In genomic region chr12:115763982-115764621, GRCh38 we compare ENCODE assay signal across 18 cellular contexts.
DNase-seq lines count a peak whose midpoint lies in the region; ATAC-seq and TF ChIP-seq lines count a peak whose summit lies in the region.
"Had no signal": no experiment of that assay in that cellular context is flagged by ENCODE, and none has a peak within 500 bp of the region (broad histone marks: within the 10 kb centered on the region; RNA-seq: fewer than 3 reads in every experiment).

No MANE protein-coding gene starts in this region.

- H3K36me3 ChIP-seq in mesodermal cell (ENCODE audit: control insufficient read depth, insufficient read depth, low read length): no peaks in the 10 kb centered on the region
- H3K36me3 ChIP-seq: colonic mucosa, suprapubic skin had no signal

- no peaks in the 10 kb centered on the region for H3K36me3 Mint-ChIP-seq in activated CD4-positive, alpha-beta memory T cell treated with anti-CD3 and anti-CD28 coated beads for 36 hours
- H3K36me3 Mint-ChIP-seq: activated naive CD4-positive, alpha-beta T cell treated with anti-CD3 and anti-CD28 coated beads, Interleukin-2, amount 50 U/mL, for 24 hours had no signal

- CTCF ChIA-PET in RWPE1 (lab: Yijun Ruan, JAX): no interaction called here
- CTCF ChIA-PET in activated CD4-positive, alpha-beta memory T cell treated with anti-CD3 and anti-CD28 coated beads for 36 hours (lab: Charles Lee): no interaction called here

- ATAC-seq in GM21528 (IDR thresholded peaks at IDR 0.05; ENCODE audit: low FRiP score, unreplicated experiment): no peak
- ATAC-seq: activated CD8-positive, alpha-beta T cell treated with anti-CD3 and anti-CD28 coated beads, Interleukin-2, amount 10 ng/mL, durations not matched to agents 7 days and 5 days had no signal

- H3K9me3 Mint-ChIP-seq in activated CD4-positive, alpha-beta memory T cell treated with anti-CD3 and anti-CD28 coated beads for 36 hours: no peaks in the 10 kb centered on the region
- H3K9me3 Mint-ChIP-seq: activated naive CD4-positive, alpha-beta T cell treated with anti-CD3 and anti-CD28 coated beads, Interleukin-2, amount 50 U/mL, for 24 hours had no signal

- H3K27ac Mint-ChIP-seq in activated CD4-positive, alpha-beta memory T cell treated with anti-CD3 and anti-CD28 coated beads for 36 hours: no peak overlapping the region
- H3K27ac Mint-ChIP-seq: activated B cell treated with CpG ODN at 0.5 μM for 24 hours; activated CD8-positive, alpha-beta T cell treated with anti-CD3 and anti-CD28 coated beads, Interleukin-2, amount 10 ng/mL, durations not matched to agents 7 days and 5 days; activated naive CD4-positive, alpha-beta T cell treated with anti-CD3 and anti-CD28 coated beads, Interleukin-2, amount 50 U/mL, for 24 hours had no signal

- H3K9me3 ChIP-seq in mesodermal cell (ENCODE audit: control insufficient read depth, low read length): no peaks in the 10 kb centered on the region
- H3K9me3 ChIP-seq: colonic mucosa, suprapubic skin had no signal

- WGBS in mesodermal cell (ENCODE audit: insufficient coverage in 2 of 2), 2 experiments: 57 to 83% methylated on average over 1 of the region's 3 CpGs

- H3K4me3 Mint-ChIP-seq in activated CD4-positive, alpha-beta memory T cell treated with anti-CD3 and anti-CD28 coated beads for 36 hours: no peak overlapping the region
- H3K4me3 Mint-ChIP-seq: activated B cell treated with CpG ODN at 0.5 μM for 24 hours; activated CD8-positive, alpha-beta T cell treated with anti-CD3 and anti-CD28 coated beads, Interleukin-2, amount 10 ng/mL, durations not matched to agents 7 days and 5 days; activated naive CD4-positive, alpha-beta T cell treated with anti-CD3 and anti-CD28 coated beads, Interleukin-2, amount 50 U/mL, for 24 hours had no signal

- H3K4me1 ChIP-seq in mesodermal cell (ENCODE audit: control insufficient read depth, insufficient read depth, low read length, poor library complexity, severe bottlenecking): peaks cover 4% of the 10 kb centered on the region
- H3K4me1 ChIP-seq: colonic mucosa, suprapubic skin had no signal

- no peak overlapping the region for H3K4me3 ChIP-seq in mesodermal cell (ENCODE audit: extremely low read depth, insufficient read depth, low read length, poor library complexity, severe bottlenecking)
- H3K4me3 ChIP-seq: colonic mucosa, GM23248, suprapubic skin had no signal

- DNase-seq in DMS79 treated with DMSO at 0.1 percent for 48 hours (lab: John Stamatoyannopoulos, UW) (peak; percentile 88), NAMALWA (ENCODE audit: low spot score) (peak; percentile 45), RWPE1 (ENCODE audit: low spot score) (no peak), NOMO-1 treated with dmso at 0.1 percent for 144 hours (lab: John Stamatoyannopoulos, UW; ENCODE audit: unreplicated experiment) (no peak), GM19238 (ENCODE audit: insufficient read length, low spot score) (no peak)
- DNase-seq in activated CD4-positive, alpha-beta memory T cell treated with anti-CD3 and anti-CD28 coated beads for 36 hours: no peak
- DNase-seq: activated B cell treated with CpG ODN at 0.5 μM for 24 hours; activated CD8-positive, alpha-beta T cell treated with anti-CD3 and anti-CD28 coated beads, Interleukin-2, amount 10 ng/mL, durations not matched to agents 7 days and 5 days; activated T-cell treated with anti-CD3 and anti-CD28 coated beads, Interleukin-2, amount 50 U/mL, for 48 hours; AML-193; colonic mucosa; hypothalamus; stimulated activated CD8-positive, alpha-beta memory T cell treated with anti-CD3 and anti-CD28 coated beads, Interleukin-4, amount 100 ng/mL, for 48 hours had no signal

- TF ChIP-seq CTCF in RWPE1 (conservative IDR thresholded peaks at IDR 0.05; ENCODE audit: low read depth): no peak

- H3K27ac ChIP-seq in RWPE1 (peak overlapping the region; percentile 78), mesodermal cell (ENCODE audit: low read depth, low read length, severe bottlenecking) (peak overlapping the region; percentile 14)
- H3K27ac ChIP-seq: colonic mucosa, GM23248, suprapubic skin had no signal

- intact Hi-C loops in activated CD4-positive, alpha-beta memory T cell treated with anti-CD3 and anti-CD28 coated beads for 36 hours (cut with micrococcal nuclease): no loop called here

- POLR2A ChIA-PET in RWPE1 (lab: Yijun Ruan, JAX; ENCODE audit: low non-redundant PET): interaction anchor here (0.7 kb wide), 1 partner anchor 88 kb away, joined by 3 read pairs; no protein-coding TSS in a partner anchor
- POLR2A ChIA-PET in activated CD4-positive, alpha-beta memory T cell treated with anti-CD3 and anti-CD28 coated beads for 36 hours (lab: Charles Lee): no interaction called here

- H3K4me1 Mint-ChIP-seq in activated CD4-positive, alpha-beta memory T cell treated with anti-CD3 and anti-CD28 coated beads for 36 hours (ENCODE audit: low read depth): no peaks in the 10 kb centered on the region
- H3K4me1 Mint-ChIP-seq: activated B cell treated with CpG ODN at 0.5 μM for 24 hours; activated naive CD4-positive, alpha-beta T cell treated with anti-CD3 and anti-CD28 coated beads, Interleukin-2, amount 50 U/mL, for 24 hours had no signal

- H3K27me3 Mint-ChIP-seq in activated CD4-positive, alpha-beta memory T cell treated with anti-CD3 and anti-CD28 coated beads for 36 hours: peaks cover 2% of the 10 kb centered on the region

Comparison
In these comparisons a context has a peak if more than half of its experiments do, and no peak if none do; other contexts are left out.
1. DNase-seq: peak in DMS79 treated with DMSO at 0.1 percent for 48 hours (single experiment) and NAMALWA (single experiment); none in RWPE1 (single experiment), NOMO-1 treated with dmso at 0.1 percent for 144 hours (single experiment), activated CD4-positive, alpha-beta memory T cell treated with anti-CD3 and anti-CD28 coated beads for 36 hours (single experiment) and GM19238 (single experiment).